In the genomic region with DNA sequence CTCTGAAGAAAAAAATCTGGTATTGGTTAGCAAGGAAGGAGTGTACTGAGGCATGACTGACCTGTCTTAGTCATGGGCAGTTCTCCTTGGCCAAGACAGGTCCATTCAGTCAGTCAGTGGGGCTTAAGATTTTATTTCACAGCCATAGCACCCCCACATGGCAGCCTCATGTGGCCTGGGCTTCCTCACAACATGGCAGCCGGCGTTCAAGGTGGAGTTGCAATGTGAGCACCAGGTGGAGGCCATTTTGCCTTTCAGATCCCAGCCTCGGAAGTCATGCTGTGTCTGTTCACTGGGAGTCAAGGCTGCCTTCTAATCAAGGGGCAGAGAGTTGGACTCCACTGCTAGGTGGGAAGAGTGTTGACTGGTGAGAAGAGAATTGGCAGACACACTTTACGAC, we compare ENCODE assay signal across 1 cellular context.
TF ChIP-seq lines count a peak whose summit lies in the region.

No MANE protein-coding gene starts in this region.

TF ChIP-seq in K562, 482 proteins besides CTCF, POLR2A, EP300 and RAD21:
- TF ChIP-seq PHF8 (IDR thresholded peaks at IDR 0.05; ENCODE audit: borderline replicate concordance, low read length) (no peak), ZNF444 (CRISPR knock-in tag; IDR thresholded peaks at IDR 0.05) (no peak), NFIC (IDR thresholded peaks at IDR 0.05) (no peak), CBX3 (IDR thresholded peaks at IDR 0.05; ENCODE audit: borderline replicate concordance in 1 of 2, low read length in 2 of 2) (0 out of 3 replicates have a peak, but pooled peaks of 1 of the 2 experiments have one; percentile 60), CCAR2 (IDR thresholded peaks at IDR 0.05; ENCODE audit: low read depth, low read length) (no peak), ZNF436 (CRISPR knock-in tag; IDR thresholded peaks at IDR 0.05) (no peak), HMG20B (CRISPR knock-in tag; IDR thresholded peaks at IDR 0.05) (no peak), POLR3A (IDR thresholded peaks at IDR 0.05; ENCODE audit: borderline replicate concordance, extremely low read depth, insufficient read depth, insufficient read length) (no peak), YY1 (IDR thresholded peaks at IDR 0.05; ENCODE audit: borderline replicate concordance in 1 of 3, control insufficient read depth in 1 of 3, extremely low read depth in 1 of 3, insufficient read depth in 3 of 3, insufficient read length in 1 of 3, insufficient replicate concordance in 2 of 3, low read depth in 1 of 3, low read length in 2 of 3) (peak; percentile 46 to 89 (median 72)), NCOA1 (IDR thresholded peaks at IDR 0.05; ENCODE audit: low read depth) (no peak), CEBPB (tag; IDR thresholded peaks at IDR 0.05) (no peak)
- TF ChIP-seq, protein P1, sequence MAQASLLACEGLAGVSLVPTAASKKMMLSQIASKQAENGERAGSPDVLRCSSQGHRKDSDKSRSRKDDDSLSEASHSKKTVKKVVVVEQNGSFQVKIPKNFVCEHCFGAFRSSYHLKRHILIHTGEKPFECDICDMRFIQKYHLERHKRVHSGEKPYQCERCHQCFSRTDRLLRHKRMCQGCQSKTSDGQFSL (CRISPR knock-in tag; IDR thresholded peaks at IDR 0.05) = peak; percentile 62
- TF ChIP-seq, protein P1 (tag; IDR thresholded peaks at IDR 0.05) = no peak
